ENCODE assay signal across 8 cellular contexts in the genomic region with DNA sequence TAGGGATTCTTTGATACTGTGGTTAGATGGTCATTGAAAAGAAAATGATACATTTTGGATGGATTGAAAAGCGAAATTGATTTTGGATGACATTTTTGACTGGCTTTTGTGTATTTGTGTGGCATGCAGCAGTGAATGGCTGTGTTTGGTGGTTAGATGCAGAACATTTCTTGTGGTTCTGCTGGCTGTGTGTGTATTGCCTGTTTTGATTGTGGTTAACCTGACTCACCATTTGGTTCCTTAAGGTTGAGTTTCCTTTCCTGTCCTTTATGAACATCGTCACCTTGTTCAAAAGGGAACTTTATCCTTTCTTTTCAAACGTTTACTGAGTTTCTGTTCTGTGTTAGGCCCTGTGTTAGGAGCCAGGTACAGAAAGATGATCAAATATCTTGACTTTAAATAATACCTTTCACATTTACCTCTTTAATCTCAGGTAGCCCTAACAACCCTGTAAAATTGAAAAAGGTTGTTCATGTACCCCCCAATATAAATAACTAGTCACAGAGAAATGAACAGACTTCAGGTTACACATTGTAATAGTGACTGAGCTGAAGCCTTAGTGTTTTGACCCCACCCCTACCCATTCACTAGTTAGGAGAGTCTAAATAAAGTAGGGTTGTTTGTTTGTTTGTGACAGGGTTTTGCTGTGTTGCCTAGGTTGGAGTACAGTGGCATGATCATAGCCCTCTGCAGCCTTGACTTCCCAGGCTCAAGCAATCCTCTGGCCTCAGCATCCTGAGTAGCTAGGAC. TPM values are rescaled to one million over a fixed set of nuclear protein-coding genes. Genes with fewer than 3 reads are reported as not detected.
DNase-seq lines count a peak whose midpoint lies in the region; ATAC-seq, FAIRE-seq and TF ChIP-seq lines count a peak whose summit lies in the region.

No MANE protein-coding gene starts in this region.

- TF ChIP-seq CTCF in epithelial cell of proximal tubule (conservative IDR thresholded peaks at IDR 0.05; ENCODE audit: low read depth, low read length), result no peak

- H3K4me1 ChIP-seq in CD4-positive, alpha-beta memory T cell (ENCODE audit: insufficient read depth, low read length), result peaks cover 25% of the 10 kb centered on the region

- CTCF ChIA-PET in CD4-positive, alpha-beta memory T cell (lab: Charles Lee; ENCODE audit: partially characterized antibody), result no interaction called here

- no peaks in the 10 kb centered on the region for H3K27me3 Mint-ChIP-seq in CD4-positive, alpha-beta memory T cell

- no peaks in the 10 kb centered on the region for H3K27me3 ChIP-seq in CD4-positive, alpha-beta memory T cell (ENCODE audit: insufficient read depth, low read length)

- H3K27ac ChIP-seq in CD4-positive, alpha-beta memory T cell (ENCODE audit: low read depth, low read length), result no peak overlapping the region

- H3K4me3 ChIP-seq in CD4-positive, alpha-beta memory T cell (ENCODE audit: low read length in 2 of 2), result peak overlapping the region in 1 of 2 donors; percentile 25
- no peak overlapping the region for H3K4me3 ChIP-seq in epithelial cell of proximal tubule (ENCODE audit: low read depth, low read length)

- peaks cover 0 to 3% of the 10 kb centered on the region in 2 donors for H3K36me3 Mint-ChIP-seq in CD4-positive, alpha-beta memory T cell

- H3K4me1 Mint-ChIP-seq in CD4-positive, alpha-beta memory T cell, result peaks cover 21 to 40% (median 32%) of the 10 kb centered on the region in 4 donors

- H3K36me3 ChIP-seq in CD4-positive, alpha-beta memory T cell (ENCODE audit: insufficient read depth, low read length), result no peaks in the 10 kb centered on the region

- FAIRE-seq in RCC 7860 (lab: Jason Lieb, UNC), result peak; percentile 85

- peak; percentile 50 to 65 (median 61) for DNase-seq in CD4-positive, alpha-beta memory T cell
- DNase-seq in RCC 7860 (ENCODE audit: low spot score) (peak; percentile 60), epithelial cell of proximal tubule (ENCODE audit: low read depth) (peak; percentile 63), NCI-H146 (lab: John Stamatoyannopoulos, UW) (no peak), pons (ENCODE audit: low spot score) (no peak)

- H3K9me3 Mint-ChIP-seq in CD4-positive, alpha-beta memory T cell, result no peaks in the 10 kb centered on the region

- H3K4me3 Mint-ChIP-seq in CD4-positive, alpha-beta memory T cell, result peak overlapping the region; percentile 10 to 79 (median 59)

- peak; percentile 77 for ATAC-seq in GM21825 (IDR thresholded peaks at IDR 0.05; ENCODE audit: unreplicated experiment)
- no peak for ATAC-seq in GM18517 (IDR thresholded peaks at IDR 0.05; ENCODE audit: unreplicated experiment)
- no peak for ATAC-seq in GM21360 (IDR thresholded peaks at IDR 0.05; ENCODE audit: unreplicated experiment)

- H3K9me3 ChIP-seq in CD4-positive, alpha-beta memory T cell (ENCODE audit: control insufficient read depth in 1 of 2, low read length in 2 of 2), result no peaks in the 10 kb centered on the region

- intact Hi-C loops in CD4-positive, alpha-beta memory T cell (cut with micrococcal nuclease), result loop anchor here (1.0 kb wide), 1 partner anchor 24 kb away; a partner anchor contains a TSS

- POLR2A ChIA-PET in CD4-positive, alpha-beta memory T cell (lab: Charles Lee; ENCODE audit: partially characterized antibody), result interaction anchor here (2.9 kb wide), 1 partner anchor 25 kb away, joined by 15 read pairs; a partner anchor contains a TSS

- H3K27ac Mint-ChIP-seq in CD4-positive, alpha-beta memory T cell, result peak overlapping the region in 6 of 7 donors; percentile 1 to 76 (median 53)

RNA-seq across cellular contexts. Expression of a gene that starts 23.8 kb away (rescaled TPM):
- total RNA-seq in CD4-positive, alpha-beta memory T cell, result 10 to 100 TPM; 13.7 to 15.6 TPM
- 1 to 10 TPM; 1.2 to 5.2 TPM for polyA plus RNA-seq in CD4-positive, alpha-beta memory T cell
- 12.6 and 17.4 TPM in 2 replicates for total RNA-seq in epithelial cell of proximal tubule

RNA-seq across cellular contexts. Expression of a gene that starts 25.0 kb away (rescaled TPM):
- total RNA-seq in CD4-positive, alpha-beta memory T cell, result 10 to 100 TPM; 25.3 to 26.1 TPM
- polyA plus RNA-seq in CD4-positive, alpha-beta memory T cell, result 10 to 100 TPM; 16.5 to 19.8 TPM
- 21.7 and 28.1 TPM in 2 replicates for total RNA-seq in epithelial cell of proximal tubule

Comparison
In these comparisons a context has a peak if more than half of its experiments do, and no peak if none do; other contexts are left out.
1. DNase-seq: peak in CD4-positive, alpha-beta memory T cell (5 of 5), RCC 7860 (single experiment) and epithelial cell of proximal tubule (single experiment); none in NCI-H146 (single experiment) and pons (single experiment).